ENCODE assay signal across 18 cellular contexts in the genomic region with DNA sequence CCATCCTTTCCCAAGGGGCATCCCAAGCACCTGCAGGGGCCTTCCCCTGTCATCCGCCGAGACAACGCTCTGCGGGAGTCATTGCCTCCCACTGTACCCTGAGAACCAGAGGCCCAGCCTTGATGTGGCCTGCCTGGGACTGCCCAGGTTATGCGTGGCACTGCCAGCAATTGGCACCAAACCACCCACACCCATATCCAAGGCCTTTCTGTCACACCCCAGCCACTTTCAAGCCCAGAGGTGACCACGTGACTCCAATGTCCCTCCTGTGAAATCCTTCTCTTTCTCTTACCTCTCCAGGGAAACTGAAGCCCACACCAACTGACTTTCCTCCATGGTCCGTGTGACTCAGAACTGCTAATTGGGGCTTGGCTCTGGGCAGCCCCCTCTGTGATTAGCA.
"Had no signal": no experiment of that assay in that cellular context is flagged by ENCODE, and none has a peak within 500 bp of the region (broad histone marks: within the 10 kb centered on the region; RNA-seq: fewer than 3 reads in every experiment).

No MANE protein-coding gene starts in this region.

- H3K9me3 ChIP-seq: neutrophil, pancreas, prostate gland, right atrium auricular region, sigmoid colon, stomach, thyroid gland had no signal

- H3K27ac ChIP-seq: coronary artery, neutrophil, pancreas, prostate gland, right atrium auricular region, sigmoid colon, stomach, thyroid gland had no signal

- H3K4me3 ChIP-seq: coronary artery, lung, pancreas, prostate gland, right atrium auricular region, sigmoid colon, stomach, thyroid gland had no signal

- H3K36me3 ChIP-seq: neutrophil, pancreas, prostate gland, right atrium auricular region, sigmoid colon, stomach, thyroid gland had no signal

- H3K27me3 ChIP-seq: neutrophil, pancreas, right atrium auricular region, sigmoid colon, stomach, thyroid gland had no signal

- ATAC-seq: natural killer cell; pancreas; stimulated activated effector memory CD8-positive, alpha-beta T cell treated with anti-CD3 and anti-CD28 coated beads, Interleukin-12 subunit alpha, Interleukin-12 subunit beta, amount 100 ng/mL, for 72 hours had no signal

- FAIRE-seq: frontal cortex, pancreas had no signal

- DNase-seq: effector CD4-positive, alpha-beta T cell; immature natural killer cell; islet precursor cell; natural killer cell; pancreas; sigmoid colon; stimulated activated CD4-positive, alpha-beta T cell treated with anti-CD3 and anti-CD28 coated beads, Interleukin-2, amount 100 ng/mL, for 24 hours; stimulated activated CD4-positive, alpha-beta T cell treated with anti-CD3 and anti-CD28 coated beads, Interleukin-4, amount 100 ng/mL, for 24 hours; stimulated activated naive CD4-positive, alpha-beta T cell treated with Interleukin-2 at 50 U/mL for 16 hours; stomach; thyroid gland had no signal
